In the genomic region with DNA sequence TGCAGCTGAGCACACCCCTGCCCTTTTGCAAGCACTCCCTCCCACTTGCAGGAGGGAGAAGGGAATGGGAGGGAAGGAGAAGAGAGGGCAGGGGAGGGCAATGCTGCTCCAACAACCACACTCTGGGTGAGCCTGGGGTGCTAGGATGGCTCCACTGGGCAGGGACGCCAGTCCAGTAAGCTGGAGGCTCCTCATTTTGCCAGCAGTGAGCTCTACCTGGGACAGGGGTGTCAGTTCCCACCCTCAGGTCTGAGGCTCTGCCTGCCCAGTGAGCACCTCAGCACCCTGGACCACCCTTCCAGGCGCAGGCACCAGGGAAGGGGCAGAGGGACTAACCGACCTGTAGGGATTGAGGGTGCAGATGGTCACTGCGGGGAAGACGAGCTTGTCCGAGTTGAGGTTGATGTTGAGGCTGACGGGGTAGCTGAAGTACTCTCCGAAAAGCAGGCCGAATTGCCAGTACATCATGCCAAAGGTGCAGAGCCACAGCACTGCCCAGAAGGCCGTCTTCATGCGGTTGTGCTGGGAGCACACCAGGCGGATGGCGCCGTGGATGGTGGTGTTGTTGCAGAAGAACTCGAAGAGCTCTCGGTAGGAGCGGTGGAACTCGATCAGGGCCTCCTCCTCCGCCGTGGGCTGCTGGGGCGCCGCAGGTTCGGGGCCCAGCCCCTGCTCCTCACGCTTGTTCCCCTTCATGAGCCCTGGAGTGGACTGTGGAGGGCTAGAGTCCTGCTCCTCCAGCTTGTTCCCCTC, we compare ENCODE assay signal across 15 cellular contexts. TPM values are rescaled to one million over a fixed set of nuclear protein-coding genes. Genes with fewer than 3 reads are reported as not detected.
DNase-seq lines count a peak whose midpoint lies in the region; ATAC-seq, FAIRE-seq and TF ChIP-seq lines count a peak whose summit lies in the region.
"Had no signal": no experiment of that assay in that cellular context is flagged by ENCODE, and none has a peak within 500 bp of the region (broad histone marks: within the 10 kb centered on the region; RNA-seq: fewer than 3 reads in every experiment).

No MANE protein-coding gene starts in this region.

- no peak overlapping the region for H3K4me3 ChIP-seq in A549
- peak overlapping the region; percentile 36 to 64 (median 45) for H3K4me3 ChIP-seq in esophagus squamous epithelium
- H3K4me3 ChIP-seq in osteoblast (ENCODE audit: insufficient read depth, low read length), result no peak overlapping the region
- H3K4me3 ChIP-seq: GM23248, MG63 had no signal

- ATAC-seq in A549, result no peak
- ATAC-seq in activated T-helper 17 cell treated with anti-CD3 and anti-CD28 coated beads, Interleukin-2, amount 50 U/mL, for 72 hours (replicated peaks), result no peak

- TF ChIP-seq CTCF in A549 (IDR thresholded peaks at IDR 0.05) (no peak), esophagus squamous epithelium (IDR thresholded peaks at IDR 0.05) (no peak), osteoblast (IDR thresholded peaks at IDR 0.05; ENCODE audit: extremely low read depth, low read depth, low read length) (no peak)

- H3K4me3 Mint-ChIP-seq in activated T-helper 17 cell treated with anti-CD3 and anti-CD28 coated beads, Interleukin-2, amount 50 U/mL, for 72 hours, result no peak overlapping the region

- POLR2A ChIA-PET in A549 (lab: Yijun Ruan, JAX), result interaction anchor here (0.8 to 7.4 kb wide), 5 partner anchors 9 to 96 kb away, joined by 3 to 141 read pairs (median 6); partner anchors contain the start of genes LTBR, TNFRSF1A and VAMP1

- H4K20me1 ChIP-seq in osteoblast (ENCODE audit: insufficient read depth, low read length), result no peaks in the 10 kb centered on the region

- FAIRE-seq in A549 (lab: Jason Lieb, UNC), result no peak

- no peak overlapping the region for H2AFZ ChIP-seq in osteoblast (ENCODE audit: low read length)
- H2AFZ ChIP-seq: GM23248 had no signal

- H3K4me1 ChIP-seq in A549, result peaks cover 90% of the 10 kb centered on the region
- peaks cover 44 to 100% (median 62%) of the 10 kb centered on the region in 3 donors for H3K4me1 ChIP-seq in esophagus squamous epithelium
- H3K4me1 ChIP-seq in osteoblast (ENCODE audit: insufficient read depth, low read length), result peaks cover 43% of the 10 kb centered on the region

- peak overlapping the region; percentile 97 to 99 for H3K27ac ChIP-seq in A549
- H3K27ac ChIP-seq in esophagus squamous epithelium, result peak overlapping the region; percentile 91 to 95 (median 93)
- H3K27ac ChIP-seq in osteoblast (ENCODE audit: low read depth, low read length), result no peak overlapping the region
- H3K27ac ChIP-seq: GM23248 had no signal

- H3K9me3 ChIP-seq in A549 (no peaks in the 10 kb centered on the region), esophagus squamous epithelium (no peaks in the 10 kb centered on the region), osteoblast (ENCODE audit: low read depth, low read length) (no peaks in the 10 kb centered on the region)
- H3K9me3 ChIP-seq: MG63 had no signal

- H3K27me3 ChIP-seq in esophagus squamous epithelium (no peaks in the 10 kb centered on the region), osteoblast (ENCODE audit: insufficient read depth, low read length) (no peaks in the 10 kb centered on the region)
- H3K27me3 ChIP-seq: MG63 had no signal

- peak overlapping the region; percentile 80 for H3K4me2 ChIP-seq in A549
- H3K4me2 ChIP-seq in osteoblast (ENCODE audit: insufficient read depth, low read length), result no peak overlapping the region

- TF ChIP-seq RAD21 in A549 (conservative IDR thresholded peaks at IDR 0.05 in 1 of 2, IDR thresholded peaks at IDR 0.05 in 1 of 2), result no peak

- CTCF ChIA-PET in A549 (lab: Yijun Ruan, JAX), result interaction anchor here (0.7 to 24.7 kb wide), 9 partner anchors 9 to 130 kb away, joined by 3 to 705 read pairs (median 6); partner anchors contain the start of genes LTBR and TNFRSF1A

- DNase-seq in A549 (ENCODE audit: low read depth in 1 of 2, low spot score in 1 of 2) (no peak), NCI-H146 treated with DMSO at 0.1 percent for 48 hours (lab: John Stamatoyannopoulos, UW; ENCODE audit: unreplicated experiment) (peak; percentile 35), esophagus squamous epithelium (lab: John Stamatoyannopoulos, UW) (no peak), osteoblast (ENCODE audit: insufficient read length, low spot score, missing footprints) (peak; percentile 30), AG08396 (ENCODE audit: low spot score) (no peak), erythroblast (lab: John Stamatoyannopoulos, UW) (no peak)
- no peak for DNase-seq in central memory CD4-positive, alpha-beta T cell
- DNase-seq: activated CD4-positive, alpha-beta T cell treated with anti-CD3 and anti-CD28 coated beads for 48 hours; activated gamma-delta T cell; foreskin fibroblast; GM23248; MG63; SW 1271 had no signal

- 95% methylated on average over 24 of the region's 24 CpGs for WGBS in A549 (ENCODE audit: missing lambda C conversion rate)
- 83 to 94% methylated on average over 11 to 19 of the region's 24 CpGs for WGBS in esophagus squamous epithelium, 2 donors

- H3K79me2 ChIP-seq in osteoblast (ENCODE audit: insufficient read depth, low read length), result no peaks in the 10 kb centered on the region

- intact Hi-C loops in esophagus squamous epithelium (cut with DNase I), result no loop called here

- H3K27me3 Mint-ChIP-seq in activated T-helper 17 cell treated with anti-CD3 and anti-CD28 coated beads, Interleukin-2, amount 50 U/mL, for 72 hours, result no peaks in the 10 kb centered on the region

- no peak for TF ChIP-seq EP300 in A549 (IDR thresholded peaks at IDR 0.05)

- no peaks in the 10 kb centered on the region for H3K36me3 ChIP-seq in esophagus squamous epithelium
- no peaks in the 10 kb centered on the region for H3K36me3 ChIP-seq in osteoblast (ENCODE audit: insufficient read depth, low read length)
- H3K36me3 ChIP-seq: MG63 had no signal

- H3K9me3 Mint-ChIP-seq in activated T-helper 17 cell treated with anti-CD3 and anti-CD28 coated beads, Interleukin-2, amount 50 U/mL, for 72 hours, result no peaks in the 10 kb centered on the region

- no peak for TF ChIP-seq POLR2A in A549 (IDR thresholded peaks at IDR 0.05; ENCODE audit: low read length)
- TF ChIP-seq POLR2A in esophagus squamous epithelium (IDR thresholded peaks at IDR 0.05), result no peak
- TF ChIP-seq POLR2A in erythroblast (IDR thresholded peaks at IDR 0.05; ENCODE audit: low read length), result no peak

- H3K27ac Mint-ChIP-seq in activated T-helper 17 cell treated with anti-CD3 and anti-CD28 coated beads, Interleukin-2, amount 50 U/mL, for 72 hours, result no peak overlapping the region

- H3K4me1 Mint-ChIP-seq in activated T-helper 17 cell treated with anti-CD3 and anti-CD28 coated beads, Interleukin-2, amount 50 U/mL, for 72 hours, result peaks cover 20% of the 10 kb centered on the region

- no peaks in the 10 kb centered on the region for H3K36me3 Mint-ChIP-seq in activated T-helper 17 cell treated with anti-CD3 and anti-CD28 coated beads, Interleukin-2, amount 50 U/mL, for 72 hours (ENCODE audit: low read depth)

TF ChIP-seq in A549, 52 proteins besides CTCF, POLR2A, EP300 and RAD21:
- TF ChIP-seq TP53 (CRISPR knock-in tag; IDR thresholded peaks at IDR 0.05) (no peak), FOXS1 (CRISPR knock-in tag; IDR thresholded peaks at IDR 0.05) (no peak), HEYL (CRISPR knock-in tag; IDR thresholded peaks at IDR 0.05) (no peak), GATA3 (IDR thresholded peaks at IDR 0.05; ENCODE audit: borderline replicate concordance) (no peak), CHD2 (IDR thresholded peaks at IDR 0.05; ENCODE audit: low read length, partially characterized antibody) (no peak), ESRRA (IDR thresholded peaks at IDR 0.05; ENCODE audit: borderline replicate concordance, low read length) (no peak), FOSB (CRISPR knock-in tag; IDR thresholded peaks at IDR 0.05) (no peak)
- TF ChIP-seq, protein P1, sequence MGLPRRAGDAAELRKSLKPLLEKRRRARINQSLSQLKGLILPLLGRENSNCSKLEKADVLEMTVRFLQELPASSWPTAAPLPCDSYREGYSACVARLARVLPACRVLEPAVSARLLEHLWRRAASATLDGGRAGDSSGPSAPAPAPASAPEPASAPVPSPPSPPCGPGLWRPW (IDR thresholded peaks at IDR 0.05), result no peak
TF ChIP-seq in A549: peak in this region for 0.

RNA-seq across cellular contexts. Expression of gene SCNN1A, which starts 1.2 kb away (rescaled TPM):
- polyA plus RNA-seq in A549 (2011; rRNA removed) (7.0 and 7.6 TPM in 2 replicates), A549 (2017; fragmentation: RNase III; extraction: RNeasy Plus Mini Kit Qiagen cat#74134 plus additional on column Dnase treatment) (4.3 to 6.0 TPM (median 5.7 TPM) in 3 replicates)
- polyA plus RNA-seq in A549 (2012; cell fraction: cytosol; rRNA removed), result 4.2 and 6.8 TPM in 2 replicates
- polyA plus RNA-seq in A549 (2012; cell fraction: nucleus; rRNA removed), result 14.1 and 14.4 TPM in 2 replicates
- 6.4 and 12.4 TPM in 2 replicates for polyA minus RNA-seq in A549 (2011; rRNA and poly(A)+ RNA removed)
- total RNA-seq in esophagus squamous epithelium (100 to 1,000 TPM in 3 of 4 donors, 10 to 100 TPM in 1; 88.9 to 266 (median 111) TPM), osteoblast (under 0.01 and 0.36 TPM in 2 replicates)
- total RNA-seq in activated T-helper 17 cell treated with anti-CD3 and anti-CD28 coated beads, Interleukin-2, amount 50 U/mL, for 72 hours, result 1 to 10 TPM in 1 of 2 donors, not detected in 1; 1.6 TPM
- total RNA-seq: skeletal muscle tissue had no signal

RNA-seq across cellular contexts. Expression of gene LTBR, which starts 9.8 kb away (rescaled TPM):
- polyA plus RNA-seq in A549 (2011; rRNA removed) (57.3 and 63.9 TPM in 2 replicates), A549 (2017; fragmentation: RNase III; extraction: RNeasy Plus Mini Kit Qiagen cat#74134 plus additional on column Dnase treatment) (90.4 to 110 TPM (median 109 TPM) in 3 replicates)
- 72.7 and 103 TPM in 2 replicates for polyA plus RNA-seq in A549 (2012; cell fraction: cytosol; rRNA removed)
- 137 and 148 TPM in 2 replicates for polyA plus RNA-seq in A549 (2012; cell fraction: nucleus; rRNA removed)
- 47.1 and 54.7 TPM in 2 replicates for polyA minus RNA-seq in A549 (2011; rRNA and poly(A)+ RNA removed)
- total RNA-seq in esophagus squamous epithelium (100 to 1,000 TPM in 3 of 4 donors, 10 to 100 TPM in 1; 98.2 to 171 (median 136) TPM), osteoblast (110 and 121 TPM in 2 replicates)
- total RNA-seq in activated T-helper 17 cell treated with anti-CD3 and anti-CD28 coated beads, Interleukin-2, amount 50 U/mL, for 72 hours, result under 1 TPM; 0.56 to 0.61 TPM

RNA-seq across cellular contexts. Expression of gene TNFRSF1A, which starts 32.3 kb away (rescaled TPM):
- polyA plus RNA-seq in A549 (2011; rRNA removed) (460 and 621 TPM in 2 replicates), A549 (2017; fragmentation: RNase III; extraction: RNeasy Plus Mini Kit Qiagen cat#74134 plus additional on column Dnase treatment) (324 to 416 TPM (median 367 TPM) in 3 replicates)
- polyA plus RNA-seq in A549 (2012; cell fraction: cytosol; rRNA removed), result 275 and 344 TPM in 2 replicates
- polyA plus RNA-seq in A549 (2012; cell fraction: nucleus; rRNA removed), result 409 and 455 TPM in 2 replicates
- polyA minus RNA-seq in A549 (2011; rRNA and poly(A)+ RNA removed), result 307 and 325 TPM in 2 replicates
- total RNA-seq in esophagus squamous epithelium (100 to 1,000 TPM; 121 to 190 (median 134) TPM), osteoblast (228 and 255 TPM in 2 replicates)
- total RNA-seq in activated T-helper 17 cell treated with anti-CD3 and anti-CD28 coated beads, Interleukin-2, amount 50 U/mL, for 72 hours, result 10 to 100 TPM; 42.1 to 74.1 TPM

Comparison
In these comparisons a context has a peak if more than half of its experiments do, and no peak if none do; other contexts are left out.
1. DNase-seq: peak in NCI-H146 treated with DMSO at 0.1 percent for 48 hours (single experiment) and osteoblast (single experiment); none in A549 (0 of 2), esophagus squamous epithelium (single experiment), central memory CD4-positive, alpha-beta T cell (single experiment), AG08396 (single experiment) and erythroblast (0 of 2).
2. H3K4me3 ChIP-seq: peak in esophagus squamous epithelium (4 of 4); none in A549 (single experiment) and osteoblast (single experiment).
3. RNA of gene SCNN1A, which starts 1.2 kb away (total RNA-seq): 88.9 to 266 TPM in esophagus squamous epithelium; 1.6 TPM in activated T-helper 17 cell treated with anti-CD3 and anti-CD28 coated beads, Interleukin-2, amount 50 U/mL, for 72 hours and under 0.01 to 0.36 TPM in osteoblast; every median in the first group is over 10 times any median in the second.
4. RNA of gene LTBR, which starts 9.8 kb away (total RNA-seq): 98.2 to 171 TPM in esophagus squamous epithelium and 110 to 121 TPM in osteoblast; 0.56 to 0.61 TPM in activated T-helper 17 cell treated with anti-CD3 and anti-CD28 coated beads, Interleukin-2, amount 50 U/mL, for 72 hours; every median in the first group is over 10 times any median in the second.